13 cellular contexts compared by ENCODE assay signal in genomic region chr17:74935585-74936469, GRCh38. TPM values are rescaled to one million over a fixed set of nuclear protein-coding genes. Genes with fewer than 3 reads are reported as not detected.
DNase-seq lines count a peak whose midpoint lies in the region; ATAC-seq, FAIRE-seq and TF ChIP-seq lines count a peak whose summit lies in the region.
"Had no signal": no experiment of that assay in that cellular context is flagged by ENCODE, and none has a peak within 500 bp of the region (broad histone marks: within the 10 kb centered on the region; RNA-seq: fewer than 3 reads in every experiment).

A gene with protein sequence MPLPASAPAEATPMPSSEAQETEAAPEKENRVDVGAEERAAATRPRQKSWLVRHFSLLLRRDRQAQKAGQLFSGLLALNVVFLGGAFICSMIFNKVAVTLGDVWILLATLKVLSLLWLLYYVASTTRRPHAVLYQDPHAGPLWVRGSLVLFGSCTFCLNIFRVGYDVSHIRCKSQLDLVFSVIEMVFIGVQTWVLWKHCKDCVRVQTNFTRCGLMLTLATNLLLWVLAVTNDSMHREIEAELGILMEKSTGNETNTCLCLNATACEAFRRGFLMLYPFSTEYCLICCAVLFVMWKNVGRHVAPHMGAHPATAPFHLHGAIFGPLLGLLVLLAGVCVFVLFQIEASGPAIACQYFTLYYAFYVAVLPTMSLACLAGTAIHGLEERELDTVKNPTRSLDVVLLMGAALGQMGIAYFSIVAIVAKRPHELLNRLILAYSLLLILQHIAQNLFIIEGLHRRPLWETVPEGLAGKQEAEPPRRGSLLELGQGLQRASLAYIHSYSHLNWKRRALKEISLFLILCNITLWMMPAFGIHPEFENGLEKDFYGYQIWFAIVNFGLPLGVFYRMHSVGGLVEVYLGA (plus strand): TSS chr17:74935898. CDS start chr17:74935922, 24 bp downstream.

- H4K91ac ChIP-seq in H1 (replicated peaks; ENCODE audit: insufficient read length, low read length), result no peak within 1 kb of the TSS

- H3K9ac ChIP-seq in H1 (replicated peaks in 1 of 4; ENCODE audit: extremely low read depth in 1 of 4, low read depth in 3 of 4, low read length in 3 of 4), result no peak within 1 kb of the TSS

- H3K23ac ChIP-seq in H1 (ENCODE audit: insufficient read length), result no peak within 1 kb of the TSS

- ATAC-seq in mucosa of descending colon (peak; percentile 23), HG03135 (IDR thresholded peaks at IDR 0.05; ENCODE audit: unreplicated experiment) (no peak), GM21381 (IDR thresholded peaks at IDR 0.05; ENCODE audit: unreplicated experiment) (no peak)
- ATAC-seq: activated CD4-positive, alpha-beta T cell treated with anti-CD3 and anti-CD28 coated beads for 36 hours; effector memory CD8-positive, alpha-beta T cell had no signal

- 7% methylated on average over 61 of the region's 78 CpGs; no CpG with 5 or more reads in 1 of the 2 experiments for WGBS in H1 (ENCODE audit: extremely low coverage in 1 of 2, insufficient coverage in 1 of 2, insufficient read length in 1 of 2, insufficient replicate concordance in 2 of 2, low coverage in 1 of 2, low lambda C conversion rate in 2 of 2, missing lambda C conversion rate in 1 of 2), 2 experiments

- FAIRE-seq in H1 (lab: Jason Lieb, UNC), result no peak
- FAIRE-seq: HTR-8/SVneo had no signal

- no peak within 1 kb of the TSS for H2BK120ac ChIP-seq in H1 (replicated peaks; ENCODE audit: low read depth, low read length)

- H2BK12ac ChIP-seq in H1 (ENCODE audit: low read depth, low read length), result no peak within 1 kb of the TSS

- POLR2A ChIA-PET in H1 (lab: Charles Lee; ENCODE audit: partially characterized antibody), result interaction anchor here (0.7 to 0.8 kb wide), 2 partner anchors 9 to 71 kb away, joined by 3 to 4 read pairs; no protein-coding TSS in a partner anchor

- H4K20me1 ChIP-seq in H1 (replicated peaks in 1 of 2; ENCODE audit: control insufficient read depth in 1 of 2, insufficient read depth in 2 of 2, low read length in 2 of 2), result peaks cover 2 to 6% of the 10 kb centered on the region in 2 experiments

- no peak within 1 kb of the TSS; the same call in 1 of the 2 replicates for H3K18ac ChIP-seq in H1 (ENCODE audit: extremely low read depth, low read length)

- H3K4me1 ChIP-seq in H1 (replicated peaks in 1 of 4; ENCODE audit: control insufficient read depth in 3 of 4, insufficient read depth in 4 of 4, low read length in 3 of 4), result peaks cover 0 to 6% (median 5%) of the 10 kb centered on the region in 4 experiments; a peak in 4 of 7 replicates
- H3K4me1 ChIP-seq in mucosa of descending colon (ENCODE audit: low read depth), result peaks cover 8% of the 10 kb centered on the region

- no peaks in the 10 kb centered on the region for H3K36me3 ChIP-seq in H7 (replicated peaks; ENCODE audit: control insufficient read depth, insufficient read depth, low read length)
- H3K36me3 ChIP-seq in H1 (ENCODE audit: control insufficient read depth in 2 of 4, insufficient read depth in 4 of 4, low read length in 3 of 4), result no peaks in the 10 kb centered on the region
- H3K36me3 ChIP-seq in mucosa of descending colon (ENCODE audit: low read depth), result no peaks in the 10 kb centered on the region
- H3K36me3 ChIP-seq: thoracic aorta had no signal

- no peak within 1 kb of the TSS; the same call in 1 of the 2 replicates for H4K8ac ChIP-seq in H1 (ENCODE audit: extremely low read depth, insufficient read depth, low read length)

- H4K5ac ChIP-seq in H1 (ENCODE audit: insufficient read length, low read depth, low read length), result no peak within 1 kb of the TSS

- H3K23me2 ChIP-seq in H1 (ENCODE audit: low read depth, low read length), result peaks cover 3% of the 10 kb centered on the region; the same call in 1 of the 2 replicates

- H2AFZ ChIP-seq in H1 (ENCODE audit: low read length), result no peak within 1 kb of the TSS

- H3K9me3 ChIP-seq in H1 (ENCODE audit: insufficient read depth in 2 of 2, low read depth in 1 of 2, low read length in 1 of 2) (no peaks in the 10 kb centered on the region), mucosa of descending colon (no peaks in the 10 kb centered on the region)
- H3K9me3 ChIP-seq: thoracic aorta had no signal

- peak within 1 kb of the TSS; percentile 19; the same call in 1 of the 2 replicates for H3K4me3 ChIP-seq in H7 (ENCODE audit: insufficient read depth, low read depth, low read length)
- peak within 1 kb of the TSS; percentile 28 to 54 (median 36) for H3K4me3 ChIP-seq in H1 (ENCODE audit: extremely low read depth in 1 of 4, insufficient read depth in 2 of 4, low read depth in 3 of 4, low read length in 4 of 4)
- H3K4me3 ChIP-seq in mucosa of descending colon, result no peak within 1 kb of the TSS
- H3K4me3 ChIP-seq: thoracic aorta had no signal

- H3K14ac ChIP-seq in H1 (ENCODE audit: insufficient read length), result no peak within 1 kb of the TSS

- no peak within 1 kb of the TSS for H3K27ac ChIP-seq in H1 (ENCODE audit: low read depth, low read length)
- H3K27ac ChIP-seq: thoracic aorta had no signal

- intact Hi-C loops in mucosa of descending colon (cut with DNase I, micrococcal nuclease), result no loop called here

- DNase-seq in H7, result peak; percentile 90
- DNase-seq in NCI-H510A (lab: John Stamatoyannopoulos, UW), result peak; percentile 24
- no peak for DNase-seq in H1 (ENCODE audit: low read depth in 1 of 2, low spot score in 2 of 2)
- no peak for DNase-seq in mucosa of descending colon
- no peak for DNase-seq in NCI-H345 treated with DMSO at 0.1 percent for 48 hours (lab: John Stamatoyannopoulos, UW; ENCODE audit: unreplicated experiment)
- no peak for DNase-seq in dedifferentiated amniotic fluid mesenchymal stem cell (ENCODE audit: extremely low spot score)
- DNase-seq: activated CD4-positive, alpha-beta T cell treated with anti-CD3 and anti-CD28 coated beads for 36 hours; CD4-positive, CD25-positive, alpha-beta regulatory T cell; effector memory CD8-positive, alpha-beta T cell had no signal

- H3K79me1 ChIP-seq in H1 (ENCODE audit: low read depth, low read length), result no peaks in the 10 kb centered on the region

- peaks cover 60% of the 10 kb centered on the region for H3K27me3 ChIP-seq in H7 (ENCODE audit: control insufficient read depth, insufficient read depth, low read length)
- peaks cover 22 to 59% (median 52%) of the 10 kb centered on the region in 4 experiments for H3K27me3 ChIP-seq in H1 (replicated peaks in 1 of 4; ENCODE audit: control insufficient read depth in 3 of 4, extremely low read depth in 1 of 4, insufficient read depth in 3 of 4, low read length in 3 of 4)

- peak within 1 kb of the TSS; percentile 62 for H3K56ac ChIP-seq in H1 (replicated peaks; ENCODE audit: insufficient read length, low read depth, low read length)

- no peaks in the 10 kb centered on the region for H3K79me2 ChIP-seq in H1 (ENCODE audit: control insufficient read depth in 1 of 2, insufficient read depth in 2 of 2, low read length in 2 of 2)

- no peak for TF ChIP-seq EP300 in H1 (IDR thresholded peaks at IDR 0.05; ENCODE audit: borderline replicate concordance in 1 of 2, low read depth in 2 of 2, low read length in 2 of 2)

- H2BK20ac ChIP-seq in H1 (ENCODE audit: low read length), result no peak within 1 kb of the TSS

- H3K4me2 ChIP-seq in H1 (ENCODE audit: insufficient read depth in 1 of 2, low read depth in 2 of 2, low read length in 2 of 2), result peak within 1 kb of the TSS; percentile 70

- no peak for TF ChIP-seq RAD21 in H1 (IDR thresholded peaks at IDR 0.05 in 1 of 2, conservative IDR thresholded peaks at IDR 0.05 in 1 of 2; ENCODE audit: low read depth in 2 of 2, low read length in 2 of 2)

- H2AK5ac ChIP-seq in H1 (ENCODE audit: low read depth, low read length), result no peak within 1 kb of the TSS

- H2BK5ac ChIP-seq in H1 (ENCODE audit: low read depth, low read length), result no peak within 1 kb of the TSS

- TF ChIP-seq CTCF in H1 (IDR thresholded peaks at IDR 0.05; ENCODE audit: control extremely low read depth in 1 of 3, insufficient read depth in 1 of 3, low read depth in 1 of 3, low read length in 3 of 3) (no peak), mucosa of descending colon (IDR thresholded peaks at IDR 0.05) (no peak)

- no peak for TF ChIP-seq POLR2A in H1 (IDR thresholded peaks at IDR 0.05; ENCODE audit: control extremely low read depth in 1 of 2, low read depth in 2 of 2, low read length in 2 of 2)

- CTCF ChIA-PET in H1 (lab: Charles Lee; ENCODE audit: partially characterized antibody), result interaction anchor here (0.9 to 49.9 kb wide), 8 partner anchors 9 to 74 kb away, joined by 3 to 1072 read pairs (median 4); partner anchors contain the start of gene OTOP2

- no peak within 1 kb of the TSS for H3K4ac ChIP-seq in H1 (replicated peaks; ENCODE audit: insufficient read length, low read depth, low read length)

- 0 out of 2 replicates have a peak within 1 kb of the TSS, but pooled peaks have one; percentile 16 for H2BK15ac ChIP-seq in H1 (ENCODE audit: low read length)

TF ChIP-seq in H1, 55 proteins besides CTCF, POLR2A, EP300 and RAD21 (continues in another document):
- peak; percentile 42 for TF ChIP-seq RNF2 (IDR thresholded peaks at IDR 0.05; ENCODE audit: borderline replicate concordance, low read depth, low read length, missing control alignments, poor library complexity, severe bottlenecking)
- peak; percentile 46 for TF ChIP-seq KDM4A (IDR thresholded peaks at IDR 0.05; ENCODE audit: low read depth, low read length, severe bottlenecking)
- TF ChIP-seq FOSL1 (IDR thresholded peaks at IDR 0.05; ENCODE audit: insufficient read depth, low read depth, low read length), result no peak
- no peak for TF ChIP-seq ZNF274 (IDR thresholded peaks at IDR 0.05; ENCODE audit: borderline replicate concordance, extremely low read depth, low read length)
- TF ChIP-seq EZH2 (IDR thresholded peaks at IDR 0.05; ENCODE audit: low read depth, low read length, severe bottlenecking), result peak; percentile 98
- TF ChIP-seq ASH2L (IDR thresholded peaks at IDR 0.05; ENCODE audit: low read length), result peak; percentile 21
- peak; percentile 50; the same call in 1 of the 2 replicates for TF ChIP-seq GABPA (IDR thresholded peaks at IDR 0.05; ENCODE audit: borderline replicate concordance, insufficient read depth, low read length)

RNA-seq across cellular contexts. Expression of the gene that starts here (rescaled TPM):
- not detected in 2 replicates for total RNA-seq in H7 (2014; rRNA removed; shearing (Covaris generic))
- not detected in 2 replicates for total RNA-seq in H1 (2021; fragmentation: NEBNext Ultra II Directional; extraction: Animal tissue kit (Norgen Biotek cat#: 25700))
- polyA plus RNA-seq in H1 (2011; rRNA removed), result 0.05 and 0.09 TPM in 2 replicates
- 0.04 TPM for polyA plus RNA-seq in H1 (2011; cell fraction: cytosol; rRNA removed)
- polyA plus RNA-seq in H1 (2011; cell fraction: nucleus; rRNA removed), result not detected
- polyA plus RNA-seq in H1 (2012, experiment 1 of 2), result not detected in 4 replicates
- polyA plus RNA-seq in H1 (2012, experiment 2 of 2), result not detected
- polyA plus RNA-seq in H1 (2013, experiment 1 of 2), result 0.02 TPM
- polyA plus RNA-seq in H1 (2013, experiment 2 of 2), result not detected
- polyA minus RNA-seq in H1 (2011; rRNA and poly(A)+ RNA removed), result not detected in 2 replicates
- polyA minus RNA-seq in H1 (2011; cell fraction: cytosol; rRNA and poly(A)+ RNA removed), result not detected
- not detected for polyA minus RNA-seq in H1 (2011; cell fraction: nucleus; rRNA and poly(A)+ RNA removed)
- total RNA-seq in mucosa of descending colon, result 1 to 10 TPM in 2 of 3 donors, under 1 TPM in 1; 0.38 to 2.8 (median 1.5) TPM
- total RNA-seq: activated CD4-positive, alpha-beta T cell treated with anti-CD3 and anti-CD28 coated beads for 36 hours; CD4-positive, CD25-positive, alpha-beta regulatory T cell; thoracic aorta had no signal
- polyA plus RNA-seq: CD4-positive, CD25-positive, alpha-beta regulatory T cell had no signal

Comparison
In these comparisons a context has a peak if more than half of its experiments do, and no peak if none do; other contexts are left out.
1. Peak in DNase-seq and H3K4me3 ChIP-seq in H7; RNA of the gene not detected or under 1 TPM.